18 cellular contexts compared by ENCODE assay signal in the genomic region with DNA sequence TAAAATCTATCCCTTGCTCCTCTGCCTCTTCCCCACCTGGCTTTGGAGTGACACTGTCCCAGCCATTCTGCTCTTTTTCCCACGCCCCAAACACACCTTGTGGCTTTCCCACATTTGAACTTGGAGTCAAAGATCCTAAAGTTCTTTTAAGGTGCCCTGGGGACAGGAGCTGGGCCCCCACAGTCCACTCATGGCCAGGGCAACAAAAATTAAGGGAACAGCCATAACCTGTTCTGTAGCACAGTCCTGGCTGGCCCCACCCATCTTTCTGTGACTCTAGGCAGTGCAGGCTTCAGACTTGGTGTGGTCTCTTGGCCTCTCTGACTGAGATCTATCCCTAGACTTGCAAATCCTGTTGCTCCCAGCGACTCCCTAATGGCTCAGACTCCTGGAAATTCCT.
A peak's percentile ranks its signal among the peaks of the same experiment; 100 is the strongest.
DNase-seq lines count a peak whose midpoint lies in the region; ATAC-seq and TF ChIP-seq lines count a peak whose summit lies in the region.
"Had no signal": no experiment of that assay in that cellular context is flagged by ENCODE, and none has a peak within 500 bp of the region (broad histone marks: within the 10 kb centered on the region; RNA-seq: fewer than 3 reads in every experiment).

No MANE protein-coding gene starts in this region.

- no peaks in the 10 kb centered on the region for H3K27me3 ChIP-seq in mucosa of rectum (ENCODE audit: control insufficient read depth in 2 of 2, insufficient read depth in 2 of 2, low read length in 2 of 2)
- H3K27me3 ChIP-seq: BE2C had no signal

- TF ChIP-seq CTCF in type B pancreatic cell (conservative IDR thresholded peaks at IDR 0.05) = no peak

- peak; percentile 7 for DNase-seq in HT-29 (ENCODE audit: low spot score)
- no peak for DNase-seq in epithelial cell of prostate (ENCODE audit: low read depth, low spot score)
- DNase-seq in type B pancreatic cell (ENCODE audit: extremely low spot score, unreplicated experiment) = no peak
- no peak for DNase-seq in activated T-cell treated with anti-CD3 and anti-CD28 coated beads, Interleukin-2, amount 50 U/mL, for 4 hours
- DNase-seq in left cardiac atrium = no peak
- DNase-seq: BE2C; CD8-positive, alpha-beta T cell; DND-41; GF-D8; GOT3; Kasumi-1; NCI-H1930; NCI-H2171; NCI-H774 had no signal

- no peaks in the 10 kb centered on the region for H3K36me3 ChIP-seq in mucosa of rectum (ENCODE audit: control insufficient read depth in 2 of 2, insufficient read depth in 2 of 2, low read length in 2 of 2)
- H3K36me3 ChIP-seq: BE2C had no signal

- peaks cover 23% of the 10 kb centered on the region for H3K4me1 Mint-ChIP-seq in type B pancreatic cell (ENCODE audit: unreplicated experiment)
- no peaks in the 10 kb centered on the region for H3K4me1 Mint-ChIP-seq in activated T-cell treated with anti-CD3 and anti-CD28 coated beads, Interleukin-2, amount 50 U/mL, for 4 hours (ENCODE audit: low read depth)

- H3K4me3 Mint-ChIP-seq in type B pancreatic cell = peak overlapping the region; percentile 72
- H3K4me3 Mint-ChIP-seq in activated T-cell treated with anti-CD3 and anti-CD28 coated beads, Interleukin-2, amount 50 U/mL, for 4 hours = no peak overlapping the region
- H3K4me3 Mint-ChIP-seq: CD8-positive, alpha-beta T cell had no signal

- no peaks in the 10 kb centered on the region for H3K9me3 ChIP-seq in mucosa of rectum (ENCODE audit: control insufficient read depth in 2 of 2, low read length in 2 of 2)
- H3K9me3 ChIP-seq: BE2C had no signal

- ATAC-seq in activated T-cell treated with anti-CD3 and anti-CD28 coated beads, Interleukin-2, amount 50 U/mL, for 4 hours = no peak
- no peak for ATAC-seq in HG02610 (IDR thresholded peaks at IDR 0.05; ENCODE audit: unreplicated experiment)
- no peak for ATAC-seq in left cardiac atrium
- ATAC-seq: CD8-positive, alpha-beta T cell; Panc1; Right ventricle myocardium inferior had no signal

- peaks cover 7% of the 10 kb centered on the region for H3K9me3 Mint-ChIP-seq in type B pancreatic cell
- no peaks in the 10 kb centered on the region for H3K9me3 Mint-ChIP-seq in activated T-cell treated with anti-CD3 and anti-CD28 coated beads, Interleukin-2, amount 50 U/mL, for 4 hours
- H3K9me3 Mint-ChIP-seq: CD8-positive, alpha-beta T cell had no signal

- intact Hi-C loops in left cardiac atrium (cut with DNase I) = no loop called here

- no peaks in the 10 kb centered on the region for H3K27me3 Mint-ChIP-seq in type B pancreatic cell
- H3K27me3 Mint-ChIP-seq in activated T-cell treated with anti-CD3 and anti-CD28 coated beads, Interleukin-2, amount 50 U/mL, for 4 hours (ENCODE audit: low read depth) = peaks cover 4% of the 10 kb centered on the region

- peak overlapping the region; percentile 91 for H3K27ac Mint-ChIP-seq in type B pancreatic cell
- H3K27ac Mint-ChIP-seq: CD8-positive, alpha-beta T cell had no signal

- H3K9ac ChIP-seq in mucosa of rectum (ENCODE audit: low read depth in 1 of 2, low read length in 2 of 2) = no peak overlapping the region

- H3K36me3 Mint-ChIP-seq in type B pancreatic cell = peaks cover 3% of the 10 kb centered on the region
- H3K36me3 Mint-ChIP-seq in activated T-cell treated with anti-CD3 and anti-CD28 coated beads, Interleukin-2, amount 50 U/mL, for 4 hours (ENCODE audit: insufficient read depth) = no peaks in the 10 kb centered on the region
- H3K36me3 Mint-ChIP-seq: CD8-positive, alpha-beta T cell had no signal

- H3K4me1 ChIP-seq in mucosa of rectum (ENCODE audit: control insufficient read depth in 2 of 2, insufficient read depth in 2 of 2, low read length in 2 of 2) = peaks cover 28 to 42% of the 10 kb centered on the region in 2 donors

- H3K4me3 ChIP-seq in mucosa of rectum (ENCODE audit: low read length in 2 of 2) = no peak overlapping the region

- H3K27ac ChIP-seq in epithelial cell of prostate (peak overlapping the region; percentile 64), mucosa of rectum (ENCODE audit: low read depth in 2 of 2, low read length in 2 of 2) (peak overlapping the region; percentile 39 to 61)
